In the genomic region with DNA sequence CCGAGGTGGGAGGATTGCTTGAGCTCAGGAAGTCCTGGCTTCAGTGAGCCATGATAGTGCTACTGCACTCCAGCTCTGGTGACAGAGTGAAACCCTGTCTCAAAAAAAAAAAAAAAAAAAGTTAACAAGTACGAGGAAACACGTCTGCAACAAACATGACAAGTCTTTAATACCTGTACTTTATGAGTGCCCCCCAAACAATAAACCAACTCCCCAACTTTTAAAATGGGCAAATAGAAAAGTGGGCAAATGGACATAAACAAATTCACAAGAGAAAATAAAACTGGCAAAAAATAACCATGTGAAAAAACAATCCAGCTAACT, we compare ENCODE assay signal across 10 cellular contexts. TPM values are rescaled to one million over a fixed set of nuclear protein-coding genes. Genes with fewer than 3 reads are reported as not detected.
DNase-seq lines count a peak whose midpoint lies in the region; ATAC-seq, FAIRE-seq and TF ChIP-seq lines count a peak whose summit lies in the region.
"Had no signal": no experiment of that assay in that cellular context is flagged by ENCODE, and none has a peak within 500 bp of the region (broad histone marks: within the 10 kb centered on the region; RNA-seq: fewer than 3 reads in every experiment).

No MANE protein-coding gene starts in this region.

- peak; percentile 34 for DNase-seq in DMS53 treated with DMSO at 0.1 percent for 48 hours (lab: John Stamatoyannopoulos, UW; ENCODE audit: unreplicated experiment)
- DNase-seq in pancreas = no peak
- no peak for DNase-seq in D721Med (ENCODE audit: insufficient read length, low spot score)
- no peak for DNase-seq in NCI-H1092 (lab: John Stamatoyannopoulos, UW)
- DNase-seq: activated CD8-positive, alpha-beta memory T cell treated with anti-CD3 and anti-CD28 coated beads for 24 hours had no signal

- H3K27ac ChIP-seq in KOPT-K1 (ENCODE audit: low read depth, low read length, poor library complexity, severe bottlenecking) (peak overlapping the region; percentile 99), pancreas (peak overlapping the region in 3 of 4 donors; percentile 98 to 99 (median 98))

- peaks cover 16% of the 10 kb centered on the region; the same call in 1 of the 2 replicates for H3K36me3 ChIP-seq in KOPT-K1 (ENCODE audit: insufficient read depth, low read length)
- peaks cover 0 to 13% (median 10%) of the 10 kb centered on the region in 3 donors for H3K36me3 ChIP-seq in pancreas
- H3K36me3 ChIP-seq: prostate gland had no signal

- H3K9me3 ChIP-seq in KOPT-K1 (ENCODE audit: insufficient read depth, low read length, poor library complexity, severe bottlenecking) = no peaks in the 10 kb centered on the region
- no peaks in the 10 kb centered on the region for H3K9me3 ChIP-seq in pancreas
- H3K9me3 ChIP-seq: prostate gland had no signal

- ATAC-seq in activated T-helper 17 cell treated with anti-CD3 and anti-CD28 coated beads, Interleukin-2, amount 50 U/mL, for 72 hours (replicated peaks) = no peak
- ATAC-seq in pancreas = no peak
- no peak for ATAC-seq in HG03039 (IDR thresholded peaks at IDR 0.05; ENCODE audit: unreplicated experiment)

- H3K4me1 Mint-ChIP-seq in activated T-helper 17 cell treated with anti-CD3 and anti-CD28 coated beads, Interleukin-2, amount 50 U/mL, for 72 hours = peaks cover 4% of the 10 kb centered on the region

- TF ChIP-seq CTCF in pancreas (IDR thresholded peaks at IDR 0.05) (no peak), D721Med (IDR thresholded peaks at IDR 0.05; ENCODE audit: insufficient read depth, missing control alignments) (no peak)

- no peaks in the 10 kb centered on the region for H3K9me3 Mint-ChIP-seq in activated T-helper 17 cell treated with anti-CD3 and anti-CD28 coated beads, Interleukin-2, amount 50 U/mL, for 72 hours

- H3K27me3 Mint-ChIP-seq in activated T-helper 17 cell treated with anti-CD3 and anti-CD28 coated beads, Interleukin-2, amount 50 U/mL, for 72 hours = no peaks in the 10 kb centered on the region

- H3K27ac Mint-ChIP-seq in activated T-helper 17 cell treated with anti-CD3 and anti-CD28 coated beads, Interleukin-2, amount 50 U/mL, for 72 hours = no peak overlapping the region

- peaks cover 9 to 24% (median 22%) of the 10 kb centered on the region in 3 donors for H3K4me1 ChIP-seq in pancreas

- FAIRE-seq in pancreas (lab: Jason Lieb, UNC) = no peak
- no peak for FAIRE-seq in D721Med (lab: Jason Lieb, UNC)

- H3K4me3 ChIP-seq in pancreas = no peak overlapping the region

- 60 to 64% methylated on average over 3 of the region's 3 CpGs for WGBS in pancreas, 2 donors

- intact Hi-C loops in pancreas (cut with DNase I) = no loop called here

- H3K4me3 Mint-ChIP-seq in activated T-helper 17 cell treated with anti-CD3 and anti-CD28 coated beads, Interleukin-2, amount 50 U/mL, for 72 hours = peak overlapping the region; percentile 90

- H3K27me3 ChIP-seq in pancreas = no peaks in the 10 kb centered on the region
- H3K27me3 ChIP-seq: cardiac muscle cell had no signal

- peaks cover 10% of the 10 kb centered on the region for H3K36me3 Mint-ChIP-seq in activated T-helper 17 cell treated with anti-CD3 and anti-CD28 coated beads, Interleukin-2, amount 50 U/mL, for 72 hours (ENCODE audit: low read depth)

RNA-seq across cellular contexts. Expression of a gene that starts 1.5 kb away (rescaled TPM):
- 10 to 100 TPM; 68.1 to 79.6 TPM for total RNA-seq in activated T-helper 17 cell treated with anti-CD3 and anti-CD28 coated beads, Interleukin-2, amount 50 U/mL, for 72 hours
- total RNA-seq in pancreas = 10 to 100 TPM; 48.1 to 76.3 (median 63.2) TPM
- polyA plus RNA-seq in pancreas = 10 to 100 TPM; 57.5 to 78.8 TPM

RNA-seq across cellular contexts. Expression of a gene that starts 12.0 kb away (rescaled TPM):
- 1 to 10 TPM; 2.5 to 3.2 TPM for total RNA-seq in activated T-helper 17 cell treated with anti-CD3 and anti-CD28 coated beads, Interleukin-2, amount 50 U/mL, for 72 hours
- total RNA-seq in pancreas = 1 to 10 TPM; 2.0 to 3.9 (median 2.8) TPM
- polyA plus RNA-seq in pancreas = 1 to 10 TPM; 3.2 to 7.4 TPM

RNA-seq across cellular contexts. Expression of a gene that starts 25.7 kb away (rescaled TPM):
- total RNA-seq in activated T-helper 17 cell treated with anti-CD3 and anti-CD28 coated beads, Interleukin-2, amount 50 U/mL, for 72 hours = not detected
- total RNA-seq in pancreas = 100 to 1,000 TPM; 125 to 408 (median 236) TPM
- polyA plus RNA-seq in pancreas = 100 to 1,000 TPM; 184 to 246 TPM

RNA-seq across cellular contexts. Expression of a gene that starts 43.8 kb away (rescaled TPM):
- total RNA-seq in activated T-helper 17 cell treated with anti-CD3 and anti-CD28 coated beads, Interleukin-2, amount 50 U/mL, for 72 hours = 10 to 100 TPM in 1 of 2 donors, 1 to 10 TPM in 1; 9.4 to 11.1 TPM
- total RNA-seq in pancreas = 10 to 100 TPM; 12.3 to 26.5 (median 17.7) TPM
- polyA plus RNA-seq in pancreas = 10 to 100 TPM in 1 of 2 donors, 1 to 10 TPM in 1; 9.0 to 10.9 TPM

RNA-seq across cellular contexts. Expression of a gene that starts 44.0 kb away (rescaled TPM):
- 10 to 100 TPM; 32.7 to 61.6 TPM for total RNA-seq in activated T-helper 17 cell treated with anti-CD3 and anti-CD28 coated beads, Interleukin-2, amount 50 U/mL, for 72 hours
- total RNA-seq in pancreas = 10 to 100 TPM in 1 of 6 donors, 1 to 10 TPM in 5; 7.1 to 10.3 (median 8.8) TPM
- polyA plus RNA-seq in pancreas = 10 to 100 TPM in 1 of 2 donors, 1 to 10 TPM in 1; 7.1 to 11.2 TPM

Comparison
In these comparisons a context has a peak if more than half of its experiments do, and no peak if none do; other contexts are left out.
1. RNA of a gene that starts 25.7 kb away (total RNA-seq): 125 to 408 TPM in pancreas; not detected in activated T-helper 17 cell treated with anti-CD3 and anti-CD28 coated beads, Interleukin-2, amount 50 U/mL, for 72 hours; every median in the first group is over 100 times any median in the second.